1 cellular context compared by ENCODE assay signal in genomic region chr17:43402567-43402966, GRCh38.
TF ChIP-seq lines count a peak whose summit lies in the region.

No MANE protein-coding gene starts in this region.

TF ChIP-seq in HepG2, 621 proteins besides CTCF, POLR2A, EP300 and RAD21 (continued from another document and continues in another):
- TF ChIP-seq ZNF597 (CRISPR knock-in tag; IDR thresholded peaks at IDR 0.05) (no peak), MAFG (CRISPR knock-in tag; IDR thresholded peaks at IDR 0.05) (no peak), ZNF501 (CRISPR knock-in tag; IDR thresholded peaks at IDR 0.05) (no peak), ZNF234 (CRISPR knock-in tag; conservative IDR thresholded peaks at IDR 0.05) (no peak), GTF3A (CRISPR knock-in tag; conservative IDR thresholded peaks at IDR 0.05) (no peak), NONO (IDR thresholded peaks at IDR 0.05) (no peak), NONO (CRISPR knock-in tag; conservative IDR thresholded peaks at IDR 0.05) (no peak), PCBP2 (optimal IDR thresholded peaks at IDR 0.05; ENCODE audit: low read depth, low read length, poor library complexity, severe bottlenecking) (no peak), TCF7 (IDR thresholded peaks at IDR 0.05; ENCODE audit: low read depth) (no peak), SAP130 (CRISPR knock-in tag; IDR thresholded peaks at IDR 0.05; ENCODE audit: low read depth) (peak; percentile 60), TGIF2 (CRISPR knock-in tag; IDR thresholded peaks at IDR 0.05) (no peak), ZFX (CRISPR knock-in tag; IDR thresholded peaks at IDR 0.05; ENCODE audit: low read depth) (peak; percentile 66), GMEB2 (CRISPR knock-in tag; IDR thresholded peaks at IDR 0.05; ENCODE audit: low read depth) (no peak), RBM22 (optimal IDR thresholded peaks at IDR 0.05; ENCODE audit: low read length) (no peak), GLMP (CRISPR knock-in tag; IDR thresholded peaks at IDR 0.05; ENCODE audit: borderline replicate concordance) (no peak), SP4 (CRISPR knock-in tag; IDR thresholded peaks at IDR 0.05) (no peak), ZNF512 (CRISPR knock-in tag; IDR thresholded peaks at IDR 0.05) (no peak), ZSCAN12 (CRISPR knock-in tag; IDR thresholded peaks at IDR 0.05) (no peak), UBTF (CRISPR knock-in tag; IDR thresholded peaks at IDR 0.05) (no peak), ZNF605 (CRISPR knock-in tag; IDR thresholded peaks at IDR 0.05) (no peak), ZNF230 (CRISPR knock-in tag; IDR thresholded peaks at IDR 0.05) (no peak), PPARG (CRISPR knock-in tag; conservative IDR thresholded peaks at IDR 0.05) (no peak), TBX2 (CRISPR knock-in tag; IDR thresholded peaks at IDR 0.05; ENCODE audit: borderline replicate concordance) (no peak), RAD51 (IDR thresholded peaks at IDR 0.05; ENCODE audit: borderline replicate concordance) (no peak), SRSF4 (IDR thresholded peaks at IDR 0.05; ENCODE audit: low read depth, low read length, poor library complexity, severe bottlenecking) (no peak), ZNF790 (CRISPR knock-in tag; IDR thresholded peaks at IDR 0.05; ENCODE audit: borderline replicate concordance) (no peak), RARG (CRISPR knock-in tag; IDR thresholded peaks at IDR 0.05; ENCODE audit: low read depth) (no peak), ZNF83 (CRISPR knock-in tag; IDR thresholded peaks at IDR 0.05; ENCODE audit: borderline replicate concordance) (no peak), ETV6 (CRISPR knock-in tag; conservative IDR thresholded peaks at IDR 0.05) (no peak), ZNF691 (CRISPR knock-in tag; IDR thresholded peaks at IDR 0.05; ENCODE audit: borderline replicate concordance, low read depth) (no peak), ZBTB1 (CRISPR knock-in tag; IDR thresholded peaks at IDR 0.05; ENCODE audit: borderline replicate concordance) (no peak), SOX13 (IDR thresholded peaks at IDR 0.05) (no peak), SOX13 (CRISPR knock-in tag; conservative IDR thresholded peaks at IDR 0.05 in 1 of 2, IDR thresholded peaks at IDR 0.05 in 1 of 2) (peak in 1 of 2 experiments; percentile 31; a peak in 1 of 4 replicates), ZNF160 (CRISPR knock-in tag; IDR thresholded peaks at IDR 0.05) (no peak), XRCC5 (optimal IDR thresholded peaks at IDR 0.05; ENCODE audit: low read length) (no peak), DBP (CRISPR knock-in tag; IDR thresholded peaks at IDR 0.05; ENCODE audit: not compliant biosample characterization) (no peak), ZNF841 (CRISPR knock-in tag; IDR thresholded peaks at IDR 0.05; ENCODE audit: borderline replicate concordance) (no peak), ZNF768 (CRISPR knock-in tag; IDR thresholded peaks at IDR 0.05) (no peak), NFIB (CRISPR knock-in tag; IDR thresholded peaks at IDR 0.05; ENCODE audit: borderline replicate concordance) (no peak), RBAK (CRISPR knock-in tag; IDR thresholded peaks at IDR 0.05) (no peak; the same call in 1 of the 2 replicates)
- TF ChIP-seq, protein P1, sequence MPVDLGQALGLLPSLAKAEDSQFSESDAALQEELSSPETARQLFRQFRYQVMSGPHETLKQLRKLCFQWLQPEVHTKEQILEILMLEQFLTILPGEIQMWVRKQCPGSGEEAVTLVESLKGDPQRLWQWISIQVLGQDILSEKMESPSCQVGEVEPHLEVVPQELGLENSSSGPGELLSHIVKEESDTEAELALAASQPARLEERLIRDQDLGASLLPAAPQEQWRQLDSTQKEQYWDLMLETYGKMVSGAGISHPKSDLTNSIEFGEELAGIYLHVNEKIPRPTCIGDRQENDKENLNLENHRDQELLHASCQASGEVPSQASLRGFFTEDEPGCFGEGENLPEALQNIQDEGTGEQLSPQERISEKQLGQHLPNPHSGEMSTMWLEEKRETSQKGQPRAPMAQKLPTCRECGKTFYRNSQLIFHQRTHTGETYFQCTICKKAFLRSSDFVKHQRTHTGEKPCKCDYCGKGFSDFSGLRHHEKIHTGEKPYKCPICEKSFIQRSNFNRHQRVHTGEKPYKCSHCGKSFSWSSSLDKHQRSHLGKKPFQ (CRISPR knock-in tag; IDR thresholded peaks at IDR 0.05; ENCODE audit: insufficient replicate concordance), result no peak
- TF ChIP-seq, protein P2, sequence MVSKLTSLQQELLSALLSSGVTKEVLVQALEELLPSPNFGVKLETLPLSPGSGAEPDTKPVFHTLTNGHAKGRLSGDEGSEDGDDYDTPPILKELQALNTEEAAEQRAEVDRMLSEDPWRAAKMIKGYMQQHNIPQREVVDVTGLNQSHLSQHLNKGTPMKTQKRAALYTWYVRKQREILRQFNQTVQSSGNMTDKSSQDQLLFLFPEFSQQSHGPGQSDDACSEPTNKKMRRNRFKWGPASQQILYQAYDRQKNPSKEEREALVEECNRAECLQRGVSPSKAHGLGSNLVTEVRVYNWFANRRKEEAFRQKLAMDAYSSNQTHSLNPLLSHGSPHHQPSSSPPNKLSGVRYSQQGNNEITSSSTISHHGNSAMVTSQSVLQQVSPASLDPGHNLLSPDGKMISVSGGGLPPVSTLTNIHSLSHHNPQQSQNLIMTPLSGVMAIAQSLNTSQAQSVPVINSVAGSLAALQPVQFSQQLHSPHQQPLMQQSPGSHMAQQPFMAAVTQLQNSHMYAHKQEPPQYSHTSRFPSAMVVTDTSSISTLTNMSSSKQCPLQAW (CRISPR knock-in tag; IDR thresholded peaks at IDR 0.05), result peak; percentile 84
- TF ChIP-seq, protein P3, sequence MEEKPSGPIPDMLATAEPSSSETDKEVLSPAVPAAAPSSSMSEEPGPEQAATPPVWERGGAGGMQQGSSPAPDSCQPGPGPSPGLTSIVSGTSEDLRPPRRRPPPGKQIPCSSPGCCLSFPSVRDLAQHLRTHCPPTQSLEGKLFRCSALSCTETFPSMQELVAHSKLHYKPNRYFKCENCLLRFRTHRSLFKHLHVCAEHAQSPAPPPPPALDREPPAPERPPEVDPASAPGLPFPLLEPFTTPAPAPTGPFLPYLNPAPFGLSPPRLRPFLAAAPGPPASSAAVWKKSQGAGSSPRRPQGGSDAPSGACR (CRISPR knock-in tag; IDR thresholded peaks at IDR 0.05), result peak; percentile 29; the same call in 1 of the 2 replicates
- TF ChIP-seq, protein P4, sequence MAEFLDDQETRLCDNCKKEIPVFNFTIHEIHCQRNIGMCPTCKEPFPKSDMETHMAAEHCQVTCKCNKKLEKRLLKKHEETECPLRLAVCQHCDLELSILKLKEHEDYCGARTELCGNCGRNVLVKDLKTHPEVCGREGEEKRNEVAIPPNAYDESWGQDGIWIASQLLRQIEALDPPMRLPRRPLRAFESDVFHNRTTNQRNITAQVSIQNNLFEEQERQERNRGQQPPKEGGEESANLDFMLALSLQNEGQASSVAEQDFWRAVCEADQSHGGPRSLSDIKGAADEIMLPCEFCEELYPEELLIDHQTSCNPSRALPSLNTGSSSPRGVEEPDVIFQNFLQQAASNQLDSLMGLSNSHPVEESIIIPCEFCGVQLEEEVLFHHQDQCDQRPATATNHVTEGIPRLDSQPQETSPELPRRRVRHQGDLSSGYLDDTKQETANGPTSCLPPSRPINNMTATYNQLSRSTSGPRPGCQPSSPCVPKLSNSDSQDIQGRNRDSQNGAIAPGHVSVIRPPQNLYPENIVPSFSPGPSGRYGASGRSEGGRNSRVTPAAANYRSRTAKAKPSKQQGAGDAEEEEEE (CRISPR knock-in tag; IDR thresholded peaks at IDR 0.05; ENCODE audit: borderline replicate concordance), result no peak
- TF ChIP-seq, protein P5, sequence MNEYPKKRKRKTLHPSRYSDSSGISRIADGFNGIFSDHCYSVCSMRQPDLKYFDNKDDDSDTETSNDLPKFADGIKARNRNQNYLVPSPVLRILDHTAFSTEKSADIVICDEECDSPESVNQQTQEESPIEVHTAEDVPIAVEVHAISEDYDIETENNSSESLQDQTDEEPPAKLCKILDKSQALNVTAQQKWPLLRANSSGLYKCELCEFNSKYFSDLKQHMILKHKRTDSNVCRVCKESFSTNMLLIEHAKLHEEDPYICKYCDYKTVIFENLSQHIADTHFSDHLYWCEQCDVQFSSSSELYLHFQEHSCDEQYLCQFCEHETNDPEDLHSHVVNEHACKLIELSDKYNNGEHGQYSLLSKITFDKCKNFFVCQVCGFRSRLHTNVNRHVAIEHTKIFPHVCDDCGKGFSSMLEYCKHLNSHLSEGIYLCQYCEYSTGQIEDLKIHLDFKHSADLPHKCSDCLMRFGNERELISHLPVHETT (CRISPR knock-in tag; conservative IDR thresholded peaks at IDR 0.05), result 0 out of 2 replicates have a peak, but pooled peaks have one; percentile 42
- TF ChIP-seq, protein P6, sequence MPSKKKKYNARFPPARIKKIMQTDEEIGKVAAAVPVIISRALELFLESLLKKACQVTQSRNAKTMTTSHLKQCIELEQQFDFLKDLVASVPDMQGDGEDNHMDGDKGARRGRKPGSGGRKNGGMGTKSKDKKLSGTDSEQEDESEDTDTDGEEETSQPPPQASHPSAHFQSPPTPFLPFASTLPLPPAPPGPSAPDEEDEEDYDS (CRISPR knock-in tag; IDR thresholded peaks at IDR 0.05), result no peak
